Comparison of ENCODE assay signal across 22 cellular contexts in the genomic region with DNA sequence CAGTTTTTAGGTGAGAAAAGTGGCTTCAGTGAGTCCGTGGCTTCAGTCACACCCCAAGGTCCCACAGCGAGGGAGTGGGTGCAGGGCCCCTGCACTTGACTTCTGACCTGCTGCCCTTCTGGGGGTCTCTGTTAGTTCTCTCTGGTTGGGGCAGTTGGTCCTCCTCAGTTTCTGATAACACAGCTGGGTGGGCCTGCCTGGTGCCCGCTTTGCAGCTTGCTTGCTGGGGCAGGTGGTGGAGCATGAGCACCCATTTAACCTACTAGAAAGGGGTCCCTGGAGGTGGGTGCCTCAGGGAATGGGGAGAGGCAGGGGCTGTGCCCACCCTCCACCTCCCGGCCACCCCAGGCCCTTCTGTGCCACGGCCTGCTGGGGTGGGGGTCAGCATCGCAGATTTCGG.
"Had no signal": no experiment of that assay in that cellular context is flagged by ENCODE, and none has a peak within 500 bp of the region (broad histone marks: within the 10 kb centered on the region; RNA-seq: fewer than 3 reads in every experiment).

No MANE protein-coding gene starts in this region.

- H3K27me3 ChIP-seq: breast epithelium, left lung, upper lobe of left lung had no signal

- H3K27ac Mint-ChIP-seq: activated CD4-positive, alpha-beta T cell treated with anti-CD3 and anti-CD28 coated beads for 36 hours; activated naive CD8-positive, alpha-beta T cell treated with anti-CD3 and anti-CD28 coated beads for 36 hours; activated T-helper 2 cell treated with anti-CD3 and anti-CD28 coated beads, Interferon-gamma antibody, Interleukin-2, Interleukin-4, amounts not matched to agents 10 μg/mL and 5 μg/mL and 100 μg/mL, durations not matched to agents 14 hours and 24 hours and 36 hours; immature natural killer cell; natural killer cell treated with Interleukin-12 subunit alpha and Interleukin-12 subunit beta and Interleukin-15 and Interleukin-18, amount 100 ng/mL, for 72 hours; WTC11 had no signal

- H3K4me3 ChIP-seq: breast epithelium, coronary artery, left lung, upper lobe of left lung had no signal

- H3K27me3 Mint-ChIP-seq: activated CD4-positive, alpha-beta T cell treated with anti-CD3 and anti-CD28 coated beads for 36 hours; activated naive CD8-positive, alpha-beta T cell treated with anti-CD3 and anti-CD28 coated beads for 36 hours had no signal

- H3K4me3 Mint-ChIP-seq: activated CD4-positive, alpha-beta T cell treated with anti-CD3 and anti-CD28 coated beads for 36 hours; activated naive CD8-positive, alpha-beta T cell treated with anti-CD3 and anti-CD28 coated beads for 36 hours; activated T-cell treated with anti-CD3 and anti-CD28 coated beads, Interleukin-2, amount 50 U/mL, for 4 hours; immature natural killer cell; natural killer cell treated with Interleukin-12 subunit alpha and Interleukin-12 subunit beta and Interleukin-15 and Interleukin-18, amount 100 ng/mL, for 72 hours; WTC11 had no signal

- H3K4me1 ChIP-seq: breast epithelium, left lung, upper lobe of left lung had no signal

- H3K9me3 ChIP-seq: breast epithelium, left lung, upper lobe of left lung had no signal

- H3K4me1 Mint-ChIP-seq: activated CD4-positive, alpha-beta T cell treated with anti-CD3 and anti-CD28 coated beads for 36 hours; activated naive CD8-positive, alpha-beta T cell treated with anti-CD3 and anti-CD28 coated beads for 36 hours; immature natural killer cell had no signal

- ATAC-seq: activated CD4-positive, alpha-beta T cell treated with anti-CD3 and anti-CD28 coated beads for 36 hours; activated T-cell treated with anti-CD3 and anti-CD28 coated beads, Interleukin-2, amount 50 U/mL, for 4 hours; left lung; stimulated activated naive CD8-positive, alpha-beta T cell treated with anti-CD3 and anti-CD28 coated beads, Interleukin-15, Interleukin-2, amounts not matched to agents 100 U/mL and 50 U/mL, for 24 hours had no signal

- H3K36me3 Mint-ChIP-seq: activated naive CD8-positive, alpha-beta T cell treated with anti-CD3 and anti-CD28 coated beads for 36 hours; immature natural killer cell; natural killer cell treated with Interleukin-12 subunit alpha and Interleukin-12 subunit beta and Interleukin-15 and Interleukin-18, amount 100 ng/mL, for 72 hours had no signal

- DNase-seq: activated CD4-positive, alpha-beta T cell treated with anti-CD3 and anti-CD28 coated beads for 36 hours; activated CD4-positive, alpha-beta T cell treated with anti-CD3 and anti-CD28 coated beads, Interleukin-2, amount 50 U/mL, for 4 hours; activated CD8-positive, alpha-beta memory T cell treated with anti-CD3 and anti-CD28 coated beads, Interleukin-2, amount 50 U/mL, for 48 hours; activated naive CD4-positive, alpha-beta T cell treated with Interleukin-2 at 50 U/mL for 16 hours; activated naive CD8-positive, alpha-beta T cell treated with anti-CD3 and anti-CD28 coated beads for 36 hours; activated T-cell treated with anti-CD3 and anti-CD28 coated beads, Interleukin-2, amount 50 U/mL, for 4 hours; immature natural killer cell; kidney glomerular epithelial cell; left lung; mammary epithelial cell; midbrain; occipital lobe; posterior cingulate gyrus; stimulated activated CD4-positive, alpha-beta T cell treated with anti-CD3 and anti-CD28 coated beads, Interleukin-4, amount 100 ng/mL, for 4 hours; stimulated activated naive CD8-positive, alpha-beta T cell treated with anti-CD3 and anti-CD28 coated beads, Interleukin-15, Interleukin-2, amounts not matched to agents 100 U/mL and 50 U/mL, for 24 hours; T-helper 1 cell; upper lobe of left lung had no signal

- H3K27ac ChIP-seq: breast epithelium, coronary artery, left lung, upper lobe of left lung had no signal

- H3K36me3 ChIP-seq: breast epithelium, left lung, upper lobe of left lung had no signal

- H3K9me3 Mint-ChIP-seq: activated T-helper 2 cell treated with anti-CD3 and anti-CD28 coated beads, Interferon-gamma antibody, Interleukin-2, Interleukin-4, amounts not matched to agents 10 μg/mL and 5 μg/mL and 100 μg/mL, durations not matched to agents 14 hours and 24 hours and 36 hours; immature natural killer cell; natural killer cell treated with Interleukin-12 subunit alpha and Interleukin-12 subunit beta and Interleukin-15 and Interleukin-18, amount 100 ng/mL, for 72 hours had no signal
